In the genomic region with DNA sequence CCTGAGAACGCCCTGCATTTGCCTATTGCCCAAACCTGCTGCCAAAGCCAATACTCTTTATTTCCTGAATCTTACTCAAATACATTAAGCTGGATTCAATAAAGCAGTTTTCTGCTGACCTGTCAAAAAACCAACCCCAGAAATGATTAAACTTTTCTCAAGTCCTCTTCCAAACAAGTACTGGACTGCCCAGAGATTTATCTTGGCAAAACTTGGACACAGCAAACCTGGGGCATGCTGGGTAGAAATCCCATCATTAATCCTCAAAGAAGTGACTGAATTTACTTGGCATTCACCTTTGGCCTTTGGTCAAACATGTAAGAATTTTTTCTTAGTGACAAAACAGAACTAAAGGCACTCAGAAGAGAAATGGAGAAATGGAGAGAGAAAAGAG, we compare ENCODE assay signal across 17 cellular contexts.
A peak's percentile ranks its signal among the peaks of the same experiment; 100 is the strongest.
DNase-seq lines count a peak whose midpoint lies in the region; ATAC-seq and TF ChIP-seq lines count a peak whose summit lies in the region.
"Had no signal": no experiment of that assay in that cellular context is flagged by ENCODE, and none has a peak within 500 bp of the region (broad histone marks: within the 10 kb centered on the region; RNA-seq: fewer than 3 reads in every experiment).

No MANE protein-coding gene starts in this region.

- H3K36me3 ChIP-seq in Peyer's patch (no peaks in the 10 kb centered on the region), left ventricle myocardium inferior (no peaks in the 10 kb centered on the region)
- H3K36me3 ChIP-seq: gastrocnemius medialis, neutrophil had no signal

- H3K4me1 Mint-ChIP-seq in activated naive CD4-positive, alpha-beta T cell treated with anti-CD3 and anti-CD28 coated beads for 36 hours (ENCODE audit: low read depth): no peaks in the 10 kb centered on the region

- no peak overlapping the region for H3K4me3 Mint-ChIP-seq in activated naive CD4-positive, alpha-beta T cell treated with anti-CD3 and anti-CD28 coated beads for 36 hours
- H3K4me3 Mint-ChIP-seq: activated T-helper 1 cell treated with anti-CD3 and anti-CD28 coated beads, Interleukin-12 subunit alpha, Interleukin-12 subunit beta, Interleukin-2, Interleukin-4 antibody, amounts not matched to agents 30 ng/mL and 10 ng/mL and 1 ng/mL, durations not matched to agents 14 hours and 24 hours and 36 hours had no signal

- peaks cover 7% of the 10 kb centered on the region for H3K27me3 Mint-ChIP-seq in activated naive CD4-positive, alpha-beta T cell treated with anti-CD3 and anti-CD28 coated beads for 36 hours (ENCODE audit: low read depth)

- TF ChIP-seq CTCF in astrocyte of the spinal cord (IDR thresholded peaks at IDR 0.05; ENCODE audit: low read depth, low read length) (no peak), foreskin keratinocyte (conservative IDR thresholded peaks at IDR 0.05) (no peak), Peyer's patch (IDR thresholded peaks at IDR 0.05) (no peak), left ventricle myocardium inferior (IDR thresholded peaks at IDR 0.05; ENCODE audit: borderline replicate concordance) (no peak)

- H3K27ac ChIP-seq in foreskin keratinocyte (peak overlapping the region; percentile 34), Peyer's patch (no peak overlapping the region), left ventricle myocardium inferior (replicated peaks) (no peak overlapping the region)
- H3K27ac ChIP-seq: dorsolateral prefrontal cortex, gastrocnemius medialis, neutrophil had no signal

- intact Hi-C loops in activated naive CD4-positive, alpha-beta T cell treated with anti-CD3 and anti-CD28 coated beads for 36 hours (cut with micrococcal nuclease): no loop called here
- intact Hi-C loops in left ventricle myocardium inferior (cut with micrococcal nuclease): no loop called here

- in situ Hi-C loops in astrocyte of the spinal cord (cut with HindIII; ENCODE audit: low sequenced_read_pairs): no loop called here

- H3K27ac Mint-ChIP-seq in activated naive CD4-positive, alpha-beta T cell treated with anti-CD3 and anti-CD28 coated beads for 36 hours: no peak overlapping the region
- H3K27ac Mint-ChIP-seq: activated T-helper 1 cell treated with anti-CD3 and anti-CD28 coated beads, Interleukin-12 subunit alpha, Interleukin-12 subunit beta, Interleukin-2, Interleukin-4 antibody, amounts not matched to agents 30 ng/mL and 10 ng/mL and 1 ng/mL, durations not matched to agents 14 hours and 24 hours and 36 hours had no signal

- H3K4me1 ChIP-seq in foreskin keratinocyte (peaks cover 18% of the 10 kb centered on the region), Peyer's patch (no peaks in the 10 kb centered on the region), left ventricle myocardium inferior (peaks cover 3% of the 10 kb centered on the region)
- H3K4me1 ChIP-seq: gastrocnemius medialis had no signal

- H3K9me3 Mint-ChIP-seq in activated naive CD4-positive, alpha-beta T cell treated with anti-CD3 and anti-CD28 coated beads for 36 hours: no peaks in the 10 kb centered on the region
- H3K9me3 Mint-ChIP-seq: activated T-helper 1 cell treated with anti-CD3 and anti-CD28 coated beads, Interleukin-12 subunit alpha, Interleukin-12 subunit beta, Interleukin-2, Interleukin-4 antibody, amounts not matched to agents 30 ng/mL and 10 ng/mL and 1 ng/mL, durations not matched to agents 14 hours and 24 hours and 36 hours had no signal

- no peaks in the 10 kb centered on the region for H3K36me3 Mint-ChIP-seq in activated naive CD4-positive, alpha-beta T cell treated with anti-CD3 and anti-CD28 coated beads for 36 hours (ENCODE audit: low read depth)

- H3K9me3 ChIP-seq in Peyer's patch (no peaks in the 10 kb centered on the region), left ventricle myocardium inferior (replicated peaks) (no peaks in the 10 kb centered on the region)
- H3K9me3 ChIP-seq: gastrocnemius medialis, neutrophil had no signal

- DNase-seq in HCEC 1CT (peak; percentile 81), astrocyte of the spinal cord (ENCODE audit: low read depth, low spot score) (peak; percentile 77), foreskin keratinocyte (no peak), Peyer's patch (no peak), left ventricle myocardium inferior (no peak), HT-29 (ENCODE audit: low spot score) (no peak)
- DNase-seq in activated naive CD4-positive, alpha-beta T cell treated with anti-CD3 and anti-CD28 coated beads for 36 hours: no peak
- DNase-seq: activated CD4-positive, alpha-beta T cell treated with anti-CD3 and anti-CD28 coated beads, Interleukin-2, amount 50 U/mL, for 48 hours; amniotic stem cell; dorsolateral prefrontal cortex; gastrocnemius medialis; KG1; NCI-H1417; NCI-H345; stimulated activated naive CD8-positive, alpha-beta T cell treated with anti-CD3 and anti-CD28 coated beads, Interleukin-15, Interleukin-2, amounts not matched to agents 100 U/mL and 50 U/mL, for 24 hours had no signal

- TF ChIP-seq POLR2A in Peyer's patch (IDR thresholded peaks at IDR 0.05): no peak

- CTCF ChIA-PET in activated naive CD4-positive, alpha-beta T cell treated with anti-CD3 and anti-CD28 coated beads for 36 hours (lab: Charles Lee): no interaction called here

- H3K4me3 ChIP-seq in astrocyte of the spinal cord (ENCODE audit: low read depth, low read length) (no peak overlapping the region), Peyer's patch (no peak overlapping the region), left ventricle myocardium inferior (no peak overlapping the region)
- H3K4me3 ChIP-seq: dorsolateral prefrontal cortex, gastrocnemius medialis had no signal

- no peaks in the 10 kb centered on the region for H3K27me3 ChIP-seq in foreskin keratinocyte
- no peaks in the 10 kb centered on the region for H3K27me3 ChIP-seq in Peyer's patch
- no peaks in the 10 kb centered on the region for H3K27me3 ChIP-seq in left ventricle myocardium inferior (ENCODE audit: low read depth)
- H3K27me3 ChIP-seq: dorsolateral prefrontal cortex, gastrocnemius medialis, neutrophil had no signal

- no peak for ATAC-seq in foreskin keratinocyte
- ATAC-seq: gastrocnemius medialis had no signal

Comparison
In these comparisons a context has a peak if more than half of its experiments do, and no peak if none do; other contexts are left out.
1. DNase-seq: peak in HCEC 1CT (single experiment) and astrocyte of the spinal cord (single experiment); none in foreskin keratinocyte (0 of 2), activated naive CD4-positive, alpha-beta T cell treated with anti-CD3 and anti-CD28 coated beads for 36 hours (single experiment), Peyer's patch (0 of 3), left ventricle myocardium inferior (single experiment) and HT-29 (single experiment).